ENCODE assay signal across 2 cellular contexts in genomic region chr1:5225687-5226389, GRCh38.
A peak's percentile ranks its signal among the peaks of the same experiment; 100 is the strongest.
TF ChIP-seq lines count a peak whose summit lies in the region.

No MANE protein-coding gene starts in this region.

TF ChIP-seq in GM23338, 12 proteins besides CTCF, POLR2A, EP300 and RAD21:
- TF ChIP-seq ZNF462 (CRISPR knock-in tag; IDR thresholded peaks at IDR 0.05), result no peak
- no peak for TF ChIP-seq ZNF114 (CRISPR knock-in tag; IDR thresholded peaks at IDR 0.05)
- no peak for TF ChIP-seq POLR2AphosphoS5 (IDR thresholded peaks at IDR 0.05; ENCODE audit: low read depth)
- 0 out of 2 replicates have a peak, but pooled peaks have one; percentile 36 for TF ChIP-seq CREB1 (CRISPR knock-in tag; IDR thresholded peaks at IDR 0.05; ENCODE audit: low read depth)
- no peak for TF ChIP-seq ETS1 (IDR thresholded peaks at IDR 0.05)
TF ChIP-seq in GM23338: peak in this region for 1.

TF ChIP-seq in H1, 55 proteins besides CTCF, POLR2A, EP300 and RAD21:
- TF ChIP-seq SP1 (IDR thresholded peaks at IDR 0.05; ENCODE audit: low read depth, low read length), result peak; percentile 76; the same call in 1 of the 2 replicates
- TF ChIP-seq TEAD4 (IDR thresholded peaks at IDR 0.05; ENCODE audit: low read depth, low read length), result peak; percentile 10; the same call in 1 of the 2 replicates
- TF ChIP-seq NANOG (IDR thresholded peaks at IDR 0.05; ENCODE audit: insufficient read depth, low read depth, low read length, poor library complexity, severe bottlenecking), result peak; percentile 99
- no peak for TF ChIP-seq SIRT6 (IDR thresholded peaks at IDR 0.05; ENCODE audit: low read length)
- TF ChIP-seq ATF2 (IDR thresholded peaks at IDR 0.05; ENCODE audit: low read length), result no peak
- TF ChIP-seq BRCA1 (IDR thresholded peaks at IDR 0.05; ENCODE audit: low read depth, low read length), result no peak
- TF ChIP-seq CHD7 (IDR thresholded peaks at IDR 0.05; ENCODE audit: insufficient replicate concordance, low read length), result peak; percentile 90
- TF ChIP-seq POLR2AphosphoS5 (IDR thresholded peaks at IDR 0.05; ENCODE audit: low read depth, low read length), result peak; percentile 25; the same call in 1 of the 2 replicates
- 0 out of 2 replicates have a peak, but pooled peaks have one; percentile 55 for TF ChIP-seq TCF12 (IDR thresholded peaks at IDR 0.05; ENCODE audit: low read depth, low read length)
- TF ChIP-seq CTBP2 (IDR thresholded peaks at IDR 0.05; ENCODE audit: borderline replicate concordance, insufficient read depth, insufficient read length, low read length), result peak; percentile 30
- TF ChIP-seq ATF3 (IDR thresholded peaks at IDR 0.05; ENCODE audit: insufficient read depth, low read depth, low read length), result no peak
- no peak for TF ChIP-seq HDAC6 (IDR thresholded peaks at IDR 0.05; ENCODE audit: low read depth, low read length)
- TF ChIP-seq HDAC2 (IDR thresholded peaks at IDR 0.05; ENCODE audit: borderline replicate concordance in 1 of 2, low read depth in 2 of 2, low read length in 2 of 2), result 0 out of 4 replicates have a peak, but pooled peaks of 1 of the 2 experiments have one; percentile 7
- TF ChIP-seq BCL11A (IDR thresholded peaks at IDR 0.05; ENCODE audit: low read depth in 2 of 2, low read length in 2 of 2), result peak in 1 of 2 experiments; percentile 78
TF ChIP-seq in H1: peak in this region for 9.
